Comparison of ENCODE assay signal across 1 cellular context in genomic region chr4:128811571-128812359, GRCh38.
A peak's percentile ranks its signal among the peaks of the same experiment; 100 is the strongest.
TF ChIP-seq lines count a peak whose summit lies in the region.

No MANE protein-coding gene starts in this region.

TF ChIP-seq in HEK293, 187 proteins besides CTCF, POLR2A, EP300 and RAD21 (continued from another document):
- peak; percentile 51; the same call in 1 of the 2 replicates for TF ChIP-seq PRDM4 (tag by site-specific recombination; IDR thresholded peaks at IDR 0.05)
- no peak for TF ChIP-seq ZNF777 (tag by site-specific recombination; IDR thresholded peaks at IDR 0.05; ENCODE audit: borderline replicate concordance)
- TF ChIP-seq ZNF140 (tag by site-specific recombination; IDR thresholded peaks at IDR 0.05) = no peak
- TF ChIP-seq KLF17 (tag by site-specific recombination; IDR thresholded peaks at IDR 0.05) = peak; percentile 64; the same call in 1 of the 2 replicates
- TF ChIP-seq ZNF501 (tag by site-specific recombination; IDR thresholded peaks at IDR 0.05) = peak; percentile 31; the same call in 1 of the 2 replicates
- TF ChIP-seq BCL11A (tag by site-specific recombination; IDR thresholded peaks at IDR 0.05; ENCODE audit: low read depth) = peak; percentile 61; the same call in 1 of the 2 replicates
- TF ChIP-seq ZNF785 (tag by site-specific recombination; IDR thresholded peaks at IDR 0.05) = 0 out of 2 replicates have a peak, but pooled peaks have one; percentile 17
- TF ChIP-seq ZNF629 (tag by site-specific recombination; IDR thresholded peaks at IDR 0.05) = peak; percentile 68
- no peak for TF ChIP-seq ZNF248 (tag by site-specific recombination; IDR thresholded peaks at IDR 0.05)
- no peak for TF ChIP-seq ZNF37A (tag by site-specific recombination; IDR thresholded peaks at IDR 0.05)
- TF ChIP-seq ZBTB1 (tag by site-specific recombination; IDR thresholded peaks at IDR 0.05) = no peak
- no peak for TF ChIP-seq YY2 (tag by site-specific recombination; IDR thresholded peaks at IDR 0.05)
- 0 out of 2 replicates have a peak, but pooled peaks have one; percentile 19 for TF ChIP-seq ZNF692 (tag by site-specific recombination; IDR thresholded peaks at IDR 0.05)
- peak; percentile 65 for TF ChIP-seq KLF1 (tag by site-specific recombination; IDR thresholded peaks at IDR 0.05)
- peak; percentile 83 for TF ChIP-seq GLIS2 (tag by site-specific recombination; IDR thresholded peaks at IDR 0.05)
- 0 out of 2 replicates have a peak, but pooled peaks have one; percentile 32 for TF ChIP-seq ZNF580 (tag by site-specific recombination; IDR thresholded peaks at IDR 0.05)
- peak; percentile 42 for TF ChIP-seq FEZF1 (tag by site-specific recombination; IDR thresholded peaks at IDR 0.05)
TF ChIP-seq in HEK293: peak in this region for 44.
